Comparison of ENCODE assay signal across 21 cellular contexts in genomic region chr3:160174621-160175020, GRCh38. TPM values are rescaled to one million over a fixed set of nuclear protein-coding genes. Genes with fewer than 3 reads are reported as not detected.
"Had no signal": no experiment of that assay in that cellular context is flagged by ENCODE, and none has a peak within 500 bp of the region (broad histone marks: within the 10 kb centered on the region; RNA-seq: fewer than 3 reads in every experiment).

No MANE protein-coding gene starts in this region.

- DNase-seq: IMR-90, Karpas-422, KG1, MG63, NCI-H1092 treated with DMSO at 0.1 percent for 48 hours, NCI-H1436, NCI-H187, NCI-H2029, NCI-H2081 treated with DMSO at 0.1 percent for 48 hours, NCI-H2171, NCI-H226, NCI-H446, NCI-H510A, NCI-H524 treated with DMSO at 0.1 percent for 48 hours, NCI-H774, RPMI8226, SHP77, SK-N-SH, SW 1271, T-cell had no signal

- H3K9ac ChIP-seq: SK-N-SH had no signal

- H3K27me3 ChIP-seq: MG63 had no signal

- H3K4me3 ChIP-seq: MG63 had no signal

- H3K4me2 ChIP-seq: SK-N-SH had no signal

- ATAC-seq: T-cell had no signal

- H3K9me3 ChIP-seq: MG63, SK-N-SH had no signal

- H3K36me3 ChIP-seq: MG63 had no signal

RNA-seq across cellular contexts. Expression of gene C3orf80, which starts 50.6 kb away (rescaled TPM):
- total RNA-seq: HT-29, IMR-90 had no signal
- polyA plus RNA-seq: IMR-90, SK-N-SH had no signal
